Comparison of ENCODE assay signal across 22 cellular contexts in genomic region chr6:20242397-20242796, GRCh38. TPM values are rescaled to one million over a fixed set of nuclear protein-coding genes. Genes with fewer than 3 reads are reported as not detected.
DNase-seq lines count a peak whose midpoint lies in the region; ATAC-seq, FAIRE-seq and TF ChIP-seq lines count a peak whose summit lies in the region.
"Had no signal": no experiment of that assay in that cellular context is flagged by ENCODE, and none has a peak within 500 bp of the region (broad histone marks: within the 10 kb centered on the region; RNA-seq: fewer than 3 reads in every experiment).

No MANE protein-coding gene starts in this region.

- TF ChIP-seq CTCF in endodermal cell (conservative IDR thresholded peaks at IDR 0.05) (no peak), neural cell (IDR thresholded peaks at IDR 0.05; ENCODE audit: poor library complexity, severe bottlenecking) (no peak)

- H2AFZ ChIP-seq in neural cell (ENCODE audit: low read depth, low read length) = no peak overlapping the region

- peak overlapping the region; percentile 62 for H3K27ac ChIP-seq in endodermal cell (ENCODE audit: low read depth, low read length)
- peak overlapping the region; percentile 54 for H3K27ac ChIP-seq in neural cell (ENCODE audit: low read length)
- H3K27ac ChIP-seq: 22Rv1, A549, BLaER1, HL-60 had no signal

- H3K9me3 Mint-ChIP-seq in endodermal cell = peaks cover 11% of the 10 kb centered on the region

- no peaks in the 10 kb centered on the region for H3K79me2 ChIP-seq in neural cell (replicated peaks; ENCODE audit: insufficient read depth, low read length)

- no peak overlapping the region for H3K4me2 ChIP-seq in neural cell (ENCODE audit: low read length)
- H3K4me2 ChIP-seq: A549, BLaER1 had no signal

- DNase-seq in NCI-H1417 (lab: John Stamatoyannopoulos, UW) (peak in 2 of 3 experiments; percentile 12 to 62), NCI-H1417 treated with DMSO at 0.1 percent for 48 hours (lab: John Stamatoyannopoulos, UW) (no peak), HAP-1 (ENCODE audit: low spot score in 2 of 2) (peak; percentile 29 to 59), endodermal cell (no peak), frontal cortex (ENCODE audit: low spot score in 2 of 2) (no peak), T-helper 17 cell (no peak)
- DNase-seq: CD4-positive, alpha-beta memory T cell; DMS153; DMS79; GDM1; H9; IMR-90 had no signal

- H3K9me2 ChIP-seq in neural cell (ENCODE audit: insufficient read depth, low read length) = no peaks in the 10 kb centered on the region

- H3K27ac Mint-ChIP-seq in endodermal cell = no peak overlapping the region
- H3K27ac Mint-ChIP-seq in T-helper 17 cell = no peak overlapping the region
- H3K27ac Mint-ChIP-seq: CD4-positive, alpha-beta memory T cell; H9 had no signal

- H3K4me1 Mint-ChIP-seq in endodermal cell = peaks cover 27% of the 10 kb centered on the region
- peaks cover 9% of the 10 kb centered on the region for H3K4me1 Mint-ChIP-seq in T-helper 17 cell
- H3K4me1 Mint-ChIP-seq: CD14-positive monocyte had no signal

- H3K9ac ChIP-seq in endodermal cell (ENCODE audit: extremely low read depth, low read length, poor library complexity, severe bottlenecking) (no peak overlapping the region), neural cell (ENCODE audit: low read length) (no peak overlapping the region)
- H3K9ac ChIP-seq: BLaER1 had no signal

- H3K9me3 ChIP-seq in HAP-1 (no peaks in the 10 kb centered on the region), endodermal cell (ENCODE audit: control insufficient read depth, low read length) (peaks cover 11% of the 10 kb centered on the region), neural cell (ENCODE audit: low read length) (no peaks in the 10 kb centered on the region), T-helper 17 cell (ENCODE audit: control insufficient read depth, low read length, poor library complexity, severe bottlenecking) (no peaks in the 10 kb centered on the region)
- H3K9me3 ChIP-seq: A549 had no signal

- in situ Hi-C loops in HAP-1 (cut with MboI; ENCODE audit: low sequenced_read_pairs) = no loop called here

- 97 to 100% methylated on average over 1 of the region's 1 CpG for WGBS in endodermal cell (ENCODE audit: insufficient coverage in 1 of 2, insufficient read length in 1 of 2), 2 experiments

- ATAC-seq in T-helper 17 cell = no peak
- ATAC-seq in GM18870 (IDR thresholded peaks at IDR 0.05; ENCODE audit: unreplicated experiment) = no peak
- ATAC-seq: A549 had no signal

- no peaks in the 10 kb centered on the region for H3K36me3 Mint-ChIP-seq in endodermal cell (ENCODE audit: low read depth)
- no peaks in the 10 kb centered on the region for H3K36me3 Mint-ChIP-seq in T-helper 17 cell (ENCODE audit: low read depth)
- H3K36me3 Mint-ChIP-seq: CD14-positive monocyte; CD4-positive, alpha-beta memory T cell had no signal

- TF ChIP-seq RAD21 in neural cell (conservative IDR thresholded peaks at IDR 0.05) = no peak

- no peaks in the 10 kb centered on the region for H4K20me1 ChIP-seq in neural cell (ENCODE audit: insufficient read depth)
- H4K20me1 ChIP-seq: BLaER1 had no signal

- no peaks in the 10 kb centered on the region for H3F3A ChIP-seq in neural cell (ENCODE audit: insufficient read depth, low read length, poor library complexity, severe bottlenecking)

- no peak for FAIRE-seq in frontal cortex (lab: Jason Lieb, UNC)
- FAIRE-seq: A549, GM12892, GM18507, H1 had no signal

- H3K4me3 ChIP-seq in HAP-1 = no peak overlapping the region
- H3K4me3 ChIP-seq in endodermal cell (ENCODE audit: low read length) = no peak overlapping the region
- peak overlapping the region; percentile 8 for H3K4me3 ChIP-seq in neural cell (ENCODE audit: low read length)
- H3K4me3 ChIP-seq: A549, BLaER1 had no signal

- H3K4me1 ChIP-seq in HAP-1 (peaks cover 21% of the 10 kb centered on the region), endodermal cell (ENCODE audit: control insufficient read depth, insufficient read depth, low read length) (no peaks in the 10 kb centered on the region)
- H3K4me1 ChIP-seq: A549, BLaER1 had no signal

- TF ChIP-seq EP300 in neural cell (conservative IDR thresholded peaks at IDR 0.05; ENCODE audit: poor library complexity, severe bottlenecking) = peak; percentile 38

- H3K27me3 ChIP-seq in HAP-1 (ENCODE audit: low read depth) (no peaks in the 10 kb centered on the region), endodermal cell (ENCODE audit: control insufficient read depth, insufficient read depth, low read length, poor library complexity, severe bottlenecking) (no peaks in the 10 kb centered on the region), neural cell (ENCODE audit: insufficient read depth, low read depth, low read length) (no peaks in the 10 kb centered on the region)
- H3K27me3 ChIP-seq: BLaER1 had no signal

- H3K4me3 Mint-ChIP-seq in endodermal cell (no peak overlapping the region), T-helper 17 cell (no peak overlapping the region)
- H3K4me3 Mint-ChIP-seq: CD14-positive monocyte; CD4-positive, alpha-beta memory T cell; H9 had no signal

- H3K27me3 Mint-ChIP-seq in endodermal cell (ENCODE audit: insufficient read depth) (peaks cover 4% of the 10 kb centered on the region), T-helper 17 cell (no peaks in the 10 kb centered on the region)
- H3K27me3 Mint-ChIP-seq: CD4-positive, alpha-beta memory T cell had no signal

- H3K36me3 ChIP-seq in HAP-1 (replicated peaks) (no peaks in the 10 kb centered on the region), endodermal cell (ENCODE audit: control insufficient read depth, insufficient read depth, low read length) (no peaks in the 10 kb centered on the region), neural cell (ENCODE audit: insufficient read depth, low read length) (no peaks in the 10 kb centered on the region)
- H3K36me3 ChIP-seq: BLaER1 had no signal

TF ChIP-seq in neural cell, 6 proteins besides CTCF, POLR2A, EP300 and RAD21:
- no peak for TF ChIP-seq MXI1 (conservative IDR thresholded peaks at IDR 0.05; ENCODE audit: poor library complexity, severe bottlenecking)
- TF ChIP-seq REST (IDR thresholded peaks at IDR 0.05; ENCODE audit: borderline replicate concordance) = peak; percentile 75
- peak; percentile 43 for TF ChIP-seq POLR2AphosphoS5 (IDR thresholded peaks at IDR 0.05)
- TF ChIP-seq TAF1 (IDR thresholded peaks at IDR 0.05; ENCODE audit: low read depth) = no peak
- no peak for TF ChIP-seq EZH2 (IDR thresholded peaks at IDR 0.05; ENCODE audit: borderline replicate concordance, insufficient read depth, low read length, poor library complexity, severe bottlenecking)

RNA-seq across cellular contexts. Expression of gene MBOAT1, which starts 30.1 kb away (rescaled TPM):
- total RNA-seq in endodermal cell (1 to 10 TPM; 7.7 to 9.4 TPM), frontal cortex (7.3 TPM), T-helper 17 cell (10 to 100 TPM; 20.6 to 25.9 TPM)
- polyA plus RNA-seq in endodermal cell (2013, experiment 1 of 2) = 2.5 TPM
- polyA plus RNA-seq in endodermal cell (2013, experiment 2 of 2) = 3.6 TPM
- not detected in 2 replicates for polyA plus RNA-seq in neural cell
- polyA minus RNA-seq in neural cell = 0.81 TPM in 1 of 2 replicates, not detected in the other

Comparison
In these comparisons a context has a peak if more than half of its experiments do, and no peak if none do; other contexts are left out.
1. DNase-seq: peak in NCI-H1417 (2 of 3) and HAP-1 (2 of 2); none in NCI-H1417 treated with DMSO at 0.1 percent for 48 hours (single experiment), endodermal cell (single experiment), frontal cortex (0 of 2) and T-helper 17 cell (0 of 3).